In the genomic region with DNA sequence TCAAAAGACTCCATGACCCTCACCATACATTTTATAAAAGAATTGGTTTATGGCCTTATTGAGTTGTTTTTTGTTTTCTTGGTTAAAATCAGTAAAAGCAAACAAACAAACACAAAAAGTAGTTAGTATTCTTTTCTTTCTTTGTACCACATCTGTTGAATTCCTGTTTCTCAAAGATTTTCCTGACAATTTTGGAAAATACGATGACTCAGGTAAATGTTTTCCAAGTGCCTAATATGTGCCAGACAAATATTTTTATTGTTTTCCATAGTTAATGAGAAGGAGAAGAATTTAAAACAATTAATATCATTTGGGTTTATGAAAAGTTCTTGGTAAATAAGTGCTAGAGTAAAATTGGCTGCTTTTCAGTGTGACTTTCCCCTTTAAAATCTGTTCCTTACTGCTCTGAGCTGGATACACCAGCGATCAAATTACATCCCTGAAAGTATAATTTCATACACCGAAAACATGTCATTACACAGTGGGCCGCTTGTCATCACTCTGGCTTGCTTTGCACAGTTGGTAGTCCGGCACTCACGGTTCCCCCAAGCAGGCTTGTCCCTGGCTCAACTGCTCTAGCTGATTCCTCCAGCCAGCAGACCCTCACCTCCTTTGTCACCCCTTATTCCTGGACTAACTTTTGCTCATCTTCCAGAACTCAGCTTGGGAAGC, we compare ENCODE assay signal across 13 cellular contexts.
DNase-seq lines count a peak whose midpoint lies in the region; ATAC-seq and TF ChIP-seq lines count a peak whose summit lies in the region.
"Had no signal": no experiment of that assay in that cellular context is flagged by ENCODE, and none has a peak within 500 bp of the region (broad histone marks: within the 10 kb centered on the region; RNA-seq: fewer than 3 reads in every experiment).

No MANE protein-coding gene starts in this region.

- no peak overlapping the region for H3K9ac ChIP-seq in neuronal stem cell (ENCODE audit: low read depth, low read length, poor library complexity)

- no peak overlapping the region for H2BK5ac ChIP-seq in neuronal stem cell (ENCODE audit: low read length)

- DNase-seq in EH (ENCODE audit: low read depth) (peak; percentile 38), NCI-H2081 treated with DMSO at 0.1 percent for 48 hours (lab: John Stamatoyannopoulos, UW) (peak; percentile 76), choroid plexus epithelial cell (ENCODE audit: low read depth) (peak; percentile 91), neuronal stem cell (ENCODE audit: low spot score) (no peak), GM20000 (ENCODE audit: low spot score) (no peak), BE2C (no peak)
- DNase-seq: activated CD4-positive, alpha-beta T cell treated with anti-CD3 and anti-CD28 coated beads, Interleukin-2, amount 50 U/mL, for 48 hours; Kasumi-1; NCI-H226; sigmoid colon; substantia nigra; T1000 had no signal

- no peak overlapping the region for H3K4me2 ChIP-seq in neuronal stem cell (ENCODE audit: insufficient read depth, low read length, poor library complexity, severe bottlenecking)

- H3K9me3 ChIP-seq in neuronal stem cell (replicated peaks in 1 of 2; ENCODE audit: control insufficient read depth in 2 of 2, insufficient read depth in 1 of 2, low read depth in 1 of 2, low read length in 2 of 2) (no peaks in the 10 kb centered on the region), BE2C (no peaks in the 10 kb centered on the region)
- H3K9me3 ChIP-seq: sigmoid colon had no signal

- no peak overlapping the region for H3K14ac ChIP-seq in neuronal stem cell (ENCODE audit: low read length)

- no peak for ATAC-seq in HG03354 (IDR thresholded peaks at IDR 0.05; ENCODE audit: poor library complexity, severe bottlenecking, unreplicated experiment)

- H3K18ac ChIP-seq in neuronal stem cell (ENCODE audit: low read length): no peak overlapping the region

- no peak overlapping the region for H2BK15ac ChIP-seq in neuronal stem cell (ENCODE audit: low read length)

- H3K4me1 ChIP-seq in neuronal stem cell (ENCODE audit: control insufficient read depth in 2 of 2, insufficient read depth in 1 of 2, low read depth in 1 of 2, low read length in 2 of 2) (no peaks in the 10 kb centered on the region), BE2C (no peaks in the 10 kb centered on the region)

- H2BK12ac ChIP-seq in neuronal stem cell (ENCODE audit: low read length): no peak overlapping the region

- H2AK5ac ChIP-seq in neuronal stem cell (ENCODE audit: low read depth, low read length): no peak overlapping the region

- no peak overlapping the region for H2AFZ ChIP-seq in neuronal stem cell (ENCODE audit: low read length)

- no peak overlapping the region for H3K4ac ChIP-seq in neuronal stem cell (ENCODE audit: low read length)

- H3K23ac ChIP-seq in neuronal stem cell (ENCODE audit: low read depth, low read length, poor library complexity): peak overlapping the region; percentile 62

- H3K79me1 ChIP-seq in neuronal stem cell (ENCODE audit: low read depth, low read length): no peaks in the 10 kb centered on the region

- H3K4me3 ChIP-seq in choroid plexus epithelial cell (ENCODE audit: low read depth, low read length) (no peak overlapping the region), neuronal stem cell (ENCODE audit: low read length in 2 of 2) (no peak overlapping the region), BE2C (ENCODE audit: low read depth, low read length) (no peak overlapping the region)
- H3K4me3 ChIP-seq: sigmoid colon had no signal

- no peak overlapping the region for H2BK120ac ChIP-seq in neuronal stem cell (ENCODE audit: low read depth, low read length)

- H3K27me3 ChIP-seq in neuronal stem cell (ENCODE audit: control insufficient read depth in 3 of 3, insufficient read depth in 3 of 3, low read depth in 1 of 3, low read length in 3 of 3) (no peaks in the 10 kb centered on the region), BE2C (no peaks in the 10 kb centered on the region; the same call in 1 of the 2 replicates)
- H3K27me3 ChIP-seq: sigmoid colon had no signal

- WGBS in neuronal stem cell (ENCODE audit: extremely low coverage in 2 of 2, insufficient read length in 2 of 2, insufficient replicate concordance in 1 of 2), 2 donors: no CpG with 5 or more reads among the region's 6 CpGs

- H4K8ac ChIP-seq in neuronal stem cell (ENCODE audit: low read depth, low read length): no peak overlapping the region

- TF ChIP-seq CTCF in choroid plexus epithelial cell (conservative IDR thresholded peaks at IDR 0.05; ENCODE audit: low read depth, low read length) (no peak), GM20000 (IDR thresholded peaks at IDR 0.05; ENCODE audit: extremely low read depth, missing control alignments) (no peak), BE2C (IDR thresholded peaks at IDR 0.05; ENCODE audit: low read depth, low read length) (no peak)

- H3K27ac ChIP-seq in neuronal stem cell (replicated peaks; ENCODE audit: low read length): no peak overlapping the region
- H3K27ac ChIP-seq: sigmoid colon had no signal

- H4K91ac ChIP-seq in neuronal stem cell (ENCODE audit: low read depth, low read length, poor library complexity): no peak overlapping the region

- H3K36me3 ChIP-seq in neuronal stem cell (replicated peaks in 1 of 2; ENCODE audit: control insufficient read depth in 2 of 2, insufficient read depth in 2 of 2, low read length in 2 of 2): no peaks in the 10 kb centered on the region
- no peaks in the 10 kb centered on the region for H3K36me3 ChIP-seq in BE2C
- H3K36me3 ChIP-seq: sigmoid colon had no signal

Comparison
In these comparisons a context has a peak if more than half of its experiments do, and no peak if none do; other contexts are left out.
1. DNase-seq: peak in EH (single experiment), NCI-H2081 treated with DMSO at 0.1 percent for 48 hours (single experiment) and choroid plexus epithelial cell (single experiment); none in neuronal stem cell (single experiment), GM20000 (single experiment) and BE2C (single experiment).